Comparison of ENCODE assay signal across 32 cellular contexts in the genomic region with DNA sequence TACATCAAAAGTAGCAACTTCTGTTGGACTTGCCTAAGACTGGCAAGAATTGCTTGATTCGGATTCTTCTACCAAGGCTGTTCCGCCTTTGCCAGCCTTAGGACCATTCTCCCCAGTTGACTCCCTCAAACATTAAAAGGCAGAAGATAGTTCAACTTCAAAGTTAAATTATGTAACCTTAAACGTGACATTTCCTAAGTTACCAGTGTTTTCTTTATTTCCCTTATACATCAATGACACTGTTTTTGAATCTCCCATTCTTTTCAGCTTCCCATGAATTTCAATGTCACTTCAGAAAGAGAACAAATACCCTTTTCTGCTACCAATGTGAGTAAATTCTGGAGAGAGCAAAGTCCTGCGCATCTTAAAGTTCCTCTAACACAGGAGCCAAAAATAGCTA.
"Had no signal": no experiment of that assay in that cellular context is flagged by ENCODE, and none has a peak within 500 bp of the region (broad histone marks: within the 10 kb centered on the region; RNA-seq: fewer than 3 reads in every experiment).

No MANE protein-coding gene starts in this region.

- H3K27me3 ChIP-seq: brain microvascular endothelial cell, esophagus squamous epithelium, gastroesophageal sphincter had no signal

- ATAC-seq: activated naive CD4-positive, alpha-beta T cell treated with anti-CD3 and anti-CD28 coated beads, Interleukin-2, amount 50 U/mL, for 72 hours; activated T-cell treated with anti-CD3 and anti-CD28 coated beads, Interleukin-2, amount 50 U/mL, for 72 hours; gastroesophageal sphincter; T-helper 17 cell had no signal

- DNase-seq: activated CD4-positive, alpha-beta memory T cell treated with anti-CD3 and anti-CD28 coated beads, Interleukin-2, amount 10 ng/mL, durations not matched to agents 7 days and 5 days; activated CD4-positive, alpha-beta T cell treated with anti-CD3 and anti-CD28 coated beads for 1 hour; activated CD4-positive, alpha-beta T cell treated with anti-CD3 and anti-CD28 coated beads for 4 hours; activated CD4-positive, alpha-beta T cell treated with anti-CD3 and anti-CD28 coated beads, Interleukin-2, amount 10 ng/mL, durations not matched to agents 7 days and 5 days; activated CD4-positive, alpha-beta T cell treated with anti-CD3 and anti-CD28 coated beads, Interleukin-2, amount 50 U/mL, for 4 hours; activated CD4-positive, CD25-positive, alpha-beta regulatory T cell; activated CD8-positive, alpha-beta memory T cell treated with anti-CD3 and anti-CD28 coated beads, Interleukin-2, amount 50 U/mL, for 48 hours; activated gamma-delta T cell; activated naive CD4-positive, alpha-beta T cell; activated naive CD4-positive, alpha-beta T cell treated with anti-CD3 and anti-CD28 coated beads, Interleukin-2, amount 10 ng/mL, durations not matched to agents 7 days and 5 days; activated naive CD8-positive, alpha-beta T cell treated with anti-CD3 and anti-CD28 coated beads, Interleukin-2, amount 10 ng/mL, durations not matched to agents 7 days and 5 days; activated T-cell treated with anti-CD3 and anti-CD28 coated beads for 4 hours; activated T-cell treated with anti-CD3 and anti-CD28 coated beads, Interleukin-2, amount 50 U/mL, for 24 hours; activated T-cell treated with anti-CD3 and anti-CD28 coated beads, Interleukin-2, amount 50 U/mL, for 72 hours; anterior cingulate cortex; brain microvascular endothelial cell; caudate nucleus; effector CD8-positive, alpha-beta T cell; esophagus squamous epithelium; foreskin melanocyte; head of caudate nucleus; T-helper 1 cell; T-helper 17 cell; T1000; WERI-Rb-1 had no signal

- H3K4me1 ChIP-seq: gastroesophageal sphincter had no signal

- H3K4me3 ChIP-seq: esophagus squamous epithelium, gastroesophageal sphincter had no signal

- H3K27ac ChIP-seq: brain microvascular endothelial cell, epithelial cell of prostate, esophagus squamous epithelium, gastroesophageal sphincter, WERI-Rb-1 had no signal

- FAIRE-seq: astrocyte, colon, endometrium, endothelial cell of umbilical vein had no signal

- H3K9me3 ChIP-seq: esophagus squamous epithelium, gastroesophageal sphincter had no signal
